Comparison of ENCODE assay signal across 8 cellular contexts in genomic region chrX:16785247-16786138, GRCh38.
DNase-seq lines count a peak whose midpoint lies in the region; ATAC-seq lines count a peak whose summit lies in the region.

No MANE protein-coding gene starts in this region.

- peak overlapping the region; percentile 84 for H3K27ac Mint-ChIP-seq in activated T-cell treated with anti-CD3 and anti-CD28 coated beads, Interleukin-2, amount 50 U/mL, for 24 hours

- H3K9ac ChIP-seq in iPS-15b (ENCODE audit: low read depth, low read length), result peak overlapping the region; percentile 38

- H3K27me3 Mint-ChIP-seq in activated T-cell treated with anti-CD3 and anti-CD28 coated beads, Interleukin-2, amount 50 U/mL, for 24 hours, result peaks cover 4% of the 10 kb centered on the region

- H3K4me1 ChIP-seq in iPS-15b (ENCODE audit: control insufficient read depth, insufficient read depth, low read length), result no peaks in the 10 kb centered on the region

- no peaks in the 10 kb centered on the region for H3K9me3 ChIP-seq in iPS-15b (ENCODE audit: control insufficient read depth, insufficient read depth, low read length)

- H3K9me3 Mint-ChIP-seq in activated T-cell treated with anti-CD3 and anti-CD28 coated beads, Interleukin-2, amount 50 U/mL, for 24 hours, result no peaks in the 10 kb centered on the region

- H3K36me3 Mint-ChIP-seq in activated T-cell treated with anti-CD3 and anti-CD28 coated beads, Interleukin-2, amount 50 U/mL, for 24 hours (ENCODE audit: low read depth), result peaks cover 25% of the 10 kb centered on the region

- ATAC-seq in HG02759 (IDR thresholded peaks at IDR 0.05; ENCODE audit: unreplicated experiment), result no peak

- H3K4me3 ChIP-seq in iPS-15b (ENCODE audit: low read depth, low read length), result peak overlapping the region; percentile 85

- peaks cover 28% of the 10 kb centered on the region for H3K4me1 Mint-ChIP-seq in activated T-cell treated with anti-CD3 and anti-CD28 coated beads, Interleukin-2, amount 50 U/mL, for 24 hours (ENCODE audit: low read depth)

- no peaks in the 10 kb centered on the region for H3K27me3 ChIP-seq in iPS-15b (ENCODE audit: control insufficient read depth, insufficient read depth, low read length)

- peaks cover 4% of the 10 kb centered on the region for H3K36me3 ChIP-seq in iPS-15b (ENCODE audit: control insufficient read depth, insufficient read depth, low read length)

- peak overlapping the region; percentile 86 for H3K4me3 Mint-ChIP-seq in activated T-cell treated with anti-CD3 and anti-CD28 coated beads, Interleukin-2, amount 50 U/mL, for 24 hours

- peak; percentile 62 for DNase-seq in activated effector memory CD4-positive, alpha-beta T cell treated with anti-CD3 and anti-CD28 coated beads, Interleukin-2, amount 50 U/mL, for 16 hours
- no peak for DNase-seq in activated effector memory CD4-positive, alpha-beta T cell treated with Interleukin-2 at 50 U/mL for 16 hours
- no peak for DNase-seq in activated T-cell treated with anti-CD3 and anti-CD28 coated beads, Interleukin-2, amount 50 U/mL, for 24 hours
- peak; percentile 2 for DNase-seq in stimulated activated CD4-positive, alpha-beta T cell treated with anti-CD3 and anti-CD28 coated beads, Interleukin-4, amount 100 ng/mL, for 1 hour
- no peak for DNase-seq in amniotic stem cell (lab: John Stamatoyannopoulos, UW)
- no peak for DNase-seq in NCI-H187 (lab: John Stamatoyannopoulos, UW)

Comparison
In these comparisons a context has a peak if more than half of its experiments do, and no peak if none do; other contexts are left out.
1. DNase-seq: peak in activated effector memory CD4-positive, alpha-beta T cell treated with anti-CD3 and anti-CD28 coated beads, Interleukin-2, amount 50 U/mL, for 16 hours (single experiment) and stimulated activated CD4-positive, alpha-beta T cell treated with anti-CD3 and anti-CD28 coated beads, Interleukin-4, amount 100 ng/mL, for 1 hour (single experiment); none in activated effector memory CD4-positive, alpha-beta T cell treated with Interleukin-2 at 50 U/mL for 16 hours (single experiment), activated T-cell treated with anti-CD3 and anti-CD28 coated beads, Interleukin-2, amount 50 U/mL, for 24 hours (single experiment), amniotic stem cell (single experiment) and NCI-H187 (0 of 2).